ENCODE assay signal across 2 cellular contexts in the genomic region with DNA sequence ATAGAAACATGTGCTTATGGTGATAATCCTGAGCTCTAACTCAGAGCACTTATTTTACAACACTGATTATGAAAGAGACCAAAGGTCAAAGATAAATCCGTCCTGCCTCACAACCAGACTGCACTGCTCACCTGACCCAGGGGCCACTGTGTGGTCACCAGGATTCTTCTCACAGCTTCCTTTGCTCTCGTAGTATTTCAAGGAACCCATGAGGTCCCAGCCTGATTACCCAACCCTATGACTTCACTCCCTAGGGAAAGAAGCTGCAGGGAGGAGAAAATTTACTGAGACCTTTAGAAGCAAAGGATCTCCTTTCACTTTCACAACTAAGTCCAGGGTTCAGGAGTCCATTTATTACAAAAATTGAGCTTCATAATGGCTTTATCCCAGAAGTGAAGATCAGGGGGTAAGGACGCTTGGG.
TF ChIP-seq lines count a peak whose summit lies in the region.

No MANE protein-coding gene starts in this region.

TF ChIP-seq in SK-N-SH, 30 proteins besides CTCF, POLR2A, EP300 and RAD21 (continued from another document):
- TF ChIP-seq PBX3 (IDR thresholded peaks at IDR 0.05) = no peak
- no peak for TF ChIP-seq SMC3 (IDR thresholded peaks at IDR 0.05; ENCODE audit: low read depth, low read length)
- no peak for TF ChIP-seq GATA2 (CRISPR knock-in tag; IDR thresholded peaks at IDR 0.05)
- TF ChIP-seq RCOR1 (IDR thresholded peaks at IDR 0.05; ENCODE audit: low read length) = no peak
- TF ChIP-seq SIN3A (IDR thresholded peaks at IDR 0.05; ENCODE audit: borderline replicate concordance, low read depth, low read length) = no peak
- no peak for TF ChIP-seq YY1 (IDR thresholded peaks at IDR 0.05; ENCODE audit: low read depth)
- TF ChIP-seq MAX (IDR thresholded peaks at IDR 0.05; ENCODE audit: low read depth) = no peak
- no peak for TF ChIP-seq MEF2A (IDR thresholded peaks at IDR 0.05; ENCODE audit: borderline replicate concordance, low read depth)
- TF ChIP-seq NFIC (IDR thresholded peaks at IDR 0.05; ENCODE audit: borderline replicate concordance) = no peak
- no peak for TF ChIP-seq FOXJ3 (CRISPR knock-in tag; IDR thresholded peaks at IDR 0.05)
- no peak for TF ChIP-seq JUND (IDR thresholded peaks at IDR 0.05)
- no peak for TF ChIP-seq FOSL2 (IDR thresholded peaks at IDR 0.05; ENCODE audit: borderline replicate concordance, low read depth)
- TF ChIP-seq NRF1 (IDR thresholded peaks at IDR 0.05; ENCODE audit: low read depth, low read length) = no peak
- TF ChIP-seq TAF1 (IDR thresholded peaks at IDR 0.05; ENCODE audit: borderline replicate concordance, low read depth, low read length) = no peak
- TF ChIP-seq CHD2 (IDR thresholded peaks at IDR 0.05; ENCODE audit: low read length, partially characterized antibody) = no peak
- TF ChIP-seq POLR2AphosphoS5 (IDR thresholded peaks at IDR 0.05; ENCODE audit: low read depth, low read length) = no peak
- TF ChIP-seq, protein P1, sequence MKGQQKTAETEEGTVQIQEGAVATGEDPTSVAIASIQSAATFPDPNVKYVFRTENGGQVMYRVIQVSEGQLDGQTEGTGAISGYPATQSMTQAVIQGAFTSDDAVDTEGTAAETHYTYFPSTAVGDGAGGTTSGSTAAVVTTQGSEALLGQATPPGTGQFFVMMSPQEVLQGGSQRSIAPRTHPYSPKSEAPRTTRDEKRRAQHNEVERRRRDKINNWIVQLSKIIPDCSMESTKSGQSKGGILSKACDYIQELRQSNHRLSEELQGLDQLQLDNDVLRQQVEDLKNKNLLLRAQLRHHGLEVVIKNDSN (IDR thresholded peaks at IDR 0.05; ENCODE audit: borderline replicate concordance, low read depth) = no peak
- TF ChIP-seq EZH2phosphoT487 (IDR thresholded peaks at IDR 0.05; ENCODE audit: borderline replicate concordance, low read depth) = no peak
- TF ChIP-seq USF2 (IDR thresholded peaks at IDR 0.05; ENCODE audit: borderline replicate concordance, low read depth, low read length) = no peak

TF ChIP-seq in SK-N-SH treated with all-trans-retinoic acid at 6 μM for 48 hours, 23 proteins besides CTCF, POLR2A, EP300 and RAD21 (continued from another document):
- TF ChIP-seq, protein P2, sequence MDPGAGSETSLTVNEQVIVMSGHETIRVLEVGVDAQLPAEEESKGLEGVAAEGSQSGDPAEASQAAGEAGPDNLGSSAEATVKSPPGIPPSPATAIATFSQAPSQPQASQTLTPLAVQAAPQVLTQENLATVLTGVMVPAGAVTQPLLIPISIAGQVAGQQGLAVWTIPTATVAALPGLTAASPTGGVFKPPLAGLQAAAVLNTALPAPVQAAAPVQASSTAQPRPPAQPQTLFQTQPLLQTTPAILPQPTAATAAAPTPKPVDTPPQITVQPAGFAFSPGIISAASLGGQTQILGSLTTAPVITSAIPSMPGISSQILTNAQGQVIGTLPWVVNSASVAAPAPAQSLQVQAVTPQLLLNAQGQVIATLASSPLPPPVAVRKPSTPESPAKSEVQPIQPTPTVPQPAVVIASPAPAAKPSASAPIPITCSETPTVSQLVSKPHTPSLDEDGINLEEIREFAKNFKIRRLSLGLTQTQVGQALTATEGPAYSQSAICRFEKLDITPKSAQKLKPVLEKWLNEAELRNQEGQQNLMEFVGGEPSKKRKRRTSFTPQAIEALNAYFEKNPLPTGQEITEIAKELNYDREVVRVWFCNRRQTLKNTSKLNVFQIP (CRISPR knock-in tag; IDR thresholded peaks at IDR 0.05; ENCODE audit: borderline replicate concordance, low read depth) = no peak
- TF ChIP-seq BACH2 (CRISPR knock-in tag; IDR thresholded peaks at IDR 0.05; ENCODE audit: borderline replicate concordance) (no peak), ZFP3 (CRISPR knock-in tag; IDR thresholded peaks at IDR 0.05) (no peak), CREB5 (CRISPR knock-in tag; IDR thresholded peaks at IDR 0.05; ENCODE audit: low read depth) (no peak), ZNF70 (CRISPR knock-in tag; IDR thresholded peaks at IDR 0.05) (no peak), RARB (CRISPR knock-in tag; IDR thresholded peaks at IDR 0.05) (no peak)
